ENCODE assay signal across 8 cellular contexts in the genomic region with DNA sequence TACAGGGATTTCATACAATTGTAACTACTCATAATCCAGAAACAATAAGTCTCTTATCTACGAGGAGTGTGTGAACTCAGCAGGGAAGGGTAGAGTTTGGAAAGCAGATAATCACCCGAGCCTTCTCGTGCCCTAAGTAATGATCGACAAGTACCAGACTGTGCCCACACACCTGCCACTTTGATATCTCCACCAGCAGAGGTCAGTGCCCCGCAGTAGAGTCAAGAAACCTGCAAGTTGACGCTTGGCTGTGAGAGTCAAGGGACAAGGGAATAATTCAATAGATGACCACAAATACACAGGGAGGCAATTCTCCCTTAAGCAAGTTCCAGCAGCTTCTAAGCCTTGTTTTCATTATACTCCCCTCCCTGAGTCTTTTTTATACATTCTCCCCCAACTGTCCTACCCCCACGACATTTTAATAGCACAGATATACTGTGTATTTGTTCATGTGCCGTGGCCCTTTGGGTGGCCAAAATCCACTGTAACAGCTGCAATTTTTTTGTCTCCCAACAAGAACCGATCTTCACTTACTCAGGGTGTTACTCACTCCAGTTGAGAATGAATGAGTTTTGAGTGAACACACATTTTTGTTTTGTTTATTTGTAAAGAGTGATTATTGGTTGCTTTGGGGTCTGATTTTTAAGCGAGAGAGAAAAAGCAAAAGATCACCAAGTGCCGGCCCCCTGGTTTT.
DNase-seq lines count a peak whose midpoint lies in the region; ATAC-seq and TF ChIP-seq lines count a peak whose summit lies in the region.

No MANE protein-coding gene starts in this region.

- H3K4me2 ChIP-seq in Karpas-422 (ENCODE audit: low read depth, low read length, poor library complexity, severe bottlenecking): no peak overlapping the region

- WGBS in heart left ventricle, 4 donors: 56 to 68% (median 65%) methylated on average over 11 of the region's 11 CpGs
- 77 to 88% (median 84%) methylated on average over 11 of the region's 11 CpGs for WGBS in spleen, 5 donors

- no peaks in the 10 kb centered on the region for H4K20me1 ChIP-seq in Karpas-422 (ENCODE audit: insufficient read depth, low read depth, low read length)

- no peak overlapping the region for H3K4me3 Mint-ChIP-seq in activated CD4-positive, alpha-beta T cell treated with anti-CD3 and anti-CD28 coated beads, Interleukin-2, amount 10 ng/mL, durations not matched to agents 7 days and 5 days

- no peak overlapping the region for H3K27ac ChIP-seq in Karpas-422 (ENCODE audit: low read length)
- peak overlapping the region in 4 of 12 donors; percentile 17 to 50 (median 26) for H3K27ac ChIP-seq in heart left ventricle
- no peak overlapping the region for H3K27ac ChIP-seq in spleen
- no peak overlapping the region for H3K27ac ChIP-seq in coronary artery

- H3K9ac ChIP-seq in Karpas-422 (ENCODE audit: low read length): no peak overlapping the region

- H3K36me3 Mint-ChIP-seq in activated CD4-positive, alpha-beta T cell treated with anti-CD3 and anti-CD28 coated beads, Interleukin-2, amount 10 ng/mL, durations not matched to agents 7 days and 5 days (ENCODE audit: low read depth): peaks cover 5% of the 10 kb centered on the region

- H3K4me1 ChIP-seq in Karpas-422 (ENCODE audit: low read length) (peaks cover 6% of the 10 kb centered on the region), heart left ventricle (peaks cover 0 to 64% (median 30%) of the 10 kb centered on the region in 12 donors), spleen (peaks cover 9 to 52% (median 30%) of the 10 kb centered on the region in 6 donors)

- no peaks in the 10 kb centered on the region for H3K9me3 Mint-ChIP-seq in activated CD4-positive, alpha-beta T cell treated with anti-CD3 and anti-CD28 coated beads, Interleukin-2, amount 10 ng/mL, durations not matched to agents 7 days and 5 days

- H3K4me3 ChIP-seq in Karpas-422 (ENCODE audit: low read length): no peak overlapping the region
- no peak overlapping the region for H3K4me3 ChIP-seq in heart left ventricle
- no peak overlapping the region for H3K4me3 ChIP-seq in spleen
- no peak overlapping the region for H3K4me3 ChIP-seq in coronary artery

- no peaks in the 10 kb centered on the region for H3K9me2 ChIP-seq in Karpas-422 (replicated peaks; ENCODE audit: insufficient read depth, low read length)

- no peak overlapping the region for H2AFZ ChIP-seq in Karpas-422 (ENCODE audit: low read length)

- TF ChIP-seq POLR2A in heart left ventricle (IDR thresholded peaks at IDR 0.05): no peak
- TF ChIP-seq POLR2A in spleen (IDR thresholded peaks at IDR 0.05): no peak

- H3K36me3 ChIP-seq in Karpas-422 (ENCODE audit: insufficient read depth, low read length) (no peaks in the 10 kb centered on the region), heart left ventricle (peaks cover 0 to 6% (median 4%) of the 10 kb centered on the region in 9 donors), spleen (peaks cover 0 to 40% (median 0%) of the 10 kb centered on the region in 6 donors)

- POLR2A ChIA-PET in activated CD4-positive, alpha-beta T cell treated with anti-CD3 and anti-CD28 coated beads, Interleukin-2, amount 10 ng/mL, durations not matched to agents 7 days and 5 days (lab: Charles Lee): no interaction called here

- ATAC-seq in heart left ventricle (peak; percentile 26 to 66 (median 58)), HG03565 (IDR thresholded peaks at IDR 0.05; ENCODE audit: unreplicated experiment) (no peak)

- H3K4me1 Mint-ChIP-seq in activated CD4-positive, alpha-beta T cell treated with anti-CD3 and anti-CD28 coated beads, Interleukin-2, amount 10 ng/mL, durations not matched to agents 7 days and 5 days: peaks cover 34% of the 10 kb centered on the region

- CTCF ChIA-PET in activated CD4-positive, alpha-beta T cell treated with anti-CD3 and anti-CD28 coated beads, Interleukin-2, amount 10 ng/mL, durations not matched to agents 7 days and 5 days (lab: Charles Lee): interaction anchor here (0.6 kb wide), 1 partner anchor 104 kb away, joined by 3 read pairs; no protein-coding TSS in a partner anchor

- no peaks in the 10 kb centered on the region for H3K79me2 ChIP-seq in Karpas-422 (ENCODE audit: low read length)

- H3K27ac Mint-ChIP-seq in activated CD4-positive, alpha-beta T cell treated with anti-CD3 and anti-CD28 coated beads, Interleukin-2, amount 10 ng/mL, durations not matched to agents 7 days and 5 days: no peak overlapping the region

- intact Hi-C loops in heart left ventricle (cut with DNase I): loop anchor here in 8 of 10 donors (2.0 to 10.0 kb wide), 6 partner anchors 81 to 131 kb away; partner anchors contain the start of gene RHEB (in 1 of the 8)
- intact Hi-C loops in spleen (cut with DNase I; ENCODE audit: low total_unique reads): no loop called here

- H3K9me3 ChIP-seq in Karpas-422 (ENCODE audit: low read length) (no peaks in the 10 kb centered on the region), heart left ventricle (no peaks in the 10 kb centered on the region), spleen (no peaks in the 10 kb centered on the region)

- H3K27me3 ChIP-seq in Karpas-422 (ENCODE audit: low read length): no peaks in the 10 kb centered on the region
- no peaks in the 10 kb centered on the region for H3K27me3 ChIP-seq in heart left ventricle
- H3K27me3 ChIP-seq in spleen (replicated peaks in 1 of 7): no peaks in the 10 kb centered on the region

- H3K27me3 Mint-ChIP-seq in activated CD4-positive, alpha-beta T cell treated with anti-CD3 and anti-CD28 coated beads, Interleukin-2, amount 10 ng/mL, durations not matched to agents 7 days and 5 days: no peaks in the 10 kb centered on the region

- DNase-seq in D341Med (ENCODE audit: low spot score) (peak; percentile 69), Karpas-422 (peak; percentile 78), heart left ventricle (peak in 4 of 5 donors; percentile 28 to 64 (median 46)), spleen (no peak), GDM1 (lab: John Stamatoyannopoulos, UW) (no peak), coronary artery (ENCODE audit: low spot score) (no peak)
- peak; percentile 45 for DNase-seq in activated CD4-positive, alpha-beta T cell treated with anti-CD3 and anti-CD28 coated beads, Interleukin-2, amount 10 ng/mL, durations not matched to agents 7 days and 5 days

- TF ChIP-seq CTCF in heart left ventricle (IDR thresholded peaks at IDR 0.05): peak in 11 of 12 donors; percentile 21 to 61 (median 45)
- TF ChIP-seq CTCF in spleen (IDR thresholded peaks at IDR 0.05 in 8 of 11, conservative IDR thresholded peaks at IDR 0.05 in 3 of 11): peak in 6 of 11 experiments; percentile 10 to 48 (median 34)
- no peak for TF ChIP-seq CTCF in coronary artery (IDR thresholded peaks at IDR 0.05)

Comparison
In these comparisons a context has a peak if more than half of its experiments do, and no peak if none do; other contexts are left out.
1. DNase-seq: peak in D341Med (single experiment), Karpas-422 (single experiment), activated CD4-positive, alpha-beta T cell treated with anti-CD3 and anti-CD28 coated beads, Interleukin-2, amount 10 ng/mL, durations not matched to agents 7 days and 5 days (single experiment) and heart left ventricle (4 of 5); none in spleen (single experiment), GDM1 (single experiment) and coronary artery (single experiment).